ENCODE assay signal across 8 cellular contexts in genomic region chr5:80082731-80083114, GRCh38. TPM values are rescaled to one million over a fixed set of nuclear protein-coding genes. Genes with fewer than 3 reads are reported as not detected.
DNase-seq lines count a peak whose midpoint lies in the region; ATAC-seq, FAIRE-seq and TF ChIP-seq lines count a peak whose summit lies in the region.

No MANE protein-coding gene starts in this region.

- H3K9me3 ChIP-seq in OCI-LY1 (ENCODE audit: low read length) (no peaks in the 10 kb centered on the region), pancreas (no peaks in the 10 kb centered on the region)

- no peaks in the 10 kb centered on the region; the same call in 1 of the 2 replicates for H3F3A ChIP-seq in OCI-LY1 (ENCODE audit: insufficient read depth, low read length)

- H3K27ac ChIP-seq in OCI-LY1 (ENCODE audit: low read depth, low read length, poor library complexity, severe bottlenecking) (no peak overlapping the region), pancreas (peak overlapping the region in 1 of 4 donors; percentile 6)

- TF ChIP-seq CTCF in OCI-LY1 (IDR thresholded peaks at IDR 0.05; ENCODE audit: low read length): peak; percentile 74
- TF ChIP-seq CTCF in pancreas (IDR thresholded peaks at IDR 0.05): peak; percentile 38 to 78 (median 65)

- peaks cover 3% of the 10 kb centered on the region for H3K27me3 Mint-ChIP-seq in activated naive CD4-positive, alpha-beta T cell treated with anti-CD3 and anti-CD28 coated beads, Interleukin-2, amount 10 ng/mL, durations not matched to agents 7 days and 5 days

- H3K9ac ChIP-seq in OCI-LY1 (ENCODE audit: low read length): no peak overlapping the region

- WGBS in pancreas, 2 donors: 6 to 14% methylated on average over 16 of the region's 16 CpGs

- ATAC-seq in HG03565 (IDR thresholded peaks at IDR 0.05; ENCODE audit: unreplicated experiment) (peak; percentile 30), pancreas (peak; percentile 76 to 90 (median 86))

- no peaks in the 10 kb centered on the region for H3K9me2 ChIP-seq in OCI-LY1 (ENCODE audit: low read depth, low read length)

- H3K4me1 Mint-ChIP-seq in activated naive CD4-positive, alpha-beta T cell treated with anti-CD3 and anti-CD28 coated beads, Interleukin-2, amount 10 ng/mL, durations not matched to agents 7 days and 5 days: peaks cover 13% of the 10 kb centered on the region

- H3K4me2 ChIP-seq in OCI-LY1 (ENCODE audit: low read length): no peak overlapping the region

- no peaks in the 10 kb centered on the region for H3K27me3 ChIP-seq in OCI-LY1 (ENCODE audit: insufficient read depth, low read length)
- H3K27me3 ChIP-seq in pancreas: no peaks in the 10 kb centered on the region

- H3K36me3 ChIP-seq in OCI-LY1 (ENCODE audit: insufficient read depth, low read length) (no peaks in the 10 kb centered on the region), pancreas (no peaks in the 10 kb centered on the region)

- no peaks in the 10 kb centered on the region for H3K79me2 ChIP-seq in OCI-LY1 (ENCODE audit: insufficient read depth, low read length)

- H3K4me3 ChIP-seq in OCI-LY1 (ENCODE audit: low read depth, low read length, poor library complexity, severe bottlenecking): no peak overlapping the region
- H3K4me3 ChIP-seq in pancreas: peak overlapping the region in 2 of 4 donors; percentile 1 to 19

- intact Hi-C loops in pancreas (cut with DNase I): no loop called here

- H2AFZ ChIP-seq in OCI-LY1 (ENCODE audit: low read length): no peak overlapping the region

- H3K36me3 Mint-ChIP-seq in activated naive CD4-positive, alpha-beta T cell treated with anti-CD3 and anti-CD28 coated beads, Interleukin-2, amount 10 ng/mL, durations not matched to agents 7 days and 5 days: peaks cover 5% of the 10 kb centered on the region

- no peak overlapping the region for H3K27ac Mint-ChIP-seq in activated naive CD4-positive, alpha-beta T cell treated with anti-CD3 and anti-CD28 coated beads, Interleukin-2, amount 10 ng/mL, durations not matched to agents 7 days and 5 days

- H4K20me1 ChIP-seq in OCI-LY1 (ENCODE audit: insufficient read depth, low read length): no peaks in the 10 kb centered on the region

- FAIRE-seq in pancreas (lab: Jason Lieb, UNC): no peak
- FAIRE-seq in urothelium cell line (lab: Jason Lieb, UNC): no peak

- DNase-seq in C1 segment of cervical spinal cord (lab: John Stamatoyannopoulos, UW) (peak in 12 of 14 donors; percentile 14 to 74 (median 50)), globus pallidus (ENCODE audit: low spot score) (peak; percentile 79), pancreas (peak in 5 of 6 donors; percentile 43 to 67 (median 55)), urothelium cell line (ENCODE audit: low spot score) (peak; percentile 84), cortex of kidney (lab: John Stamatoyannopoulos, UW) (no peak)
- DNase-seq in activated naive CD4-positive, alpha-beta T cell treated with anti-CD3 and anti-CD28 coated beads, Interleukin-2, amount 10 ng/mL, durations not matched to agents 7 days and 5 days: peak; percentile 63

- CTCF ChIA-PET in activated naive CD4-positive, alpha-beta T cell treated with anti-CD3 and anti-CD28 coated beads, Interleukin-2, amount 10 ng/mL, durations not matched to agents 7 days and 5 days (lab: Charles Lee): interaction anchor here (0.6 to 3.7 kb wide), 39 partner anchors 9 to 1061 kb away, joined by 3 to 60 read pairs (median 4); no protein-coding TSS in a partner anchor

- H3K4me3 Mint-ChIP-seq in activated naive CD4-positive, alpha-beta T cell treated with anti-CD3 and anti-CD28 coated beads, Interleukin-2, amount 10 ng/mL, durations not matched to agents 7 days and 5 days: peak overlapping the region; percentile 61

- H3K9me3 Mint-ChIP-seq in activated naive CD4-positive, alpha-beta T cell treated with anti-CD3 and anti-CD28 coated beads, Interleukin-2, amount 10 ng/mL, durations not matched to agents 7 days and 5 days: no peaks in the 10 kb centered on the region

- H3K4me1 ChIP-seq in OCI-LY1 (ENCODE audit: insufficient read depth, low read length, severe bottlenecking) (peaks cover 6% of the 10 kb centered on the region), pancreas (peaks cover 0 to 5% (median 0%) of the 10 kb centered on the region in 3 donors)

RNA-seq across cellular contexts. Expression of gene THBS4, which starts 47.6 kb away (rescaled TPM):
- total RNA-seq in pancreas: 10 to 100 TPM in 3 of 6 donors, 1 to 10 TPM in 3; 3.7 to 56.8 (median 7.9) TPM
- 10 to 100 TPM in 1 of 2 donors, 1 to 10 TPM in 1; 6.1 to 30.4 TPM for polyA plus RNA-seq in pancreas
